ENCODE assay signal across 1 cellular context in the genomic region with DNA sequence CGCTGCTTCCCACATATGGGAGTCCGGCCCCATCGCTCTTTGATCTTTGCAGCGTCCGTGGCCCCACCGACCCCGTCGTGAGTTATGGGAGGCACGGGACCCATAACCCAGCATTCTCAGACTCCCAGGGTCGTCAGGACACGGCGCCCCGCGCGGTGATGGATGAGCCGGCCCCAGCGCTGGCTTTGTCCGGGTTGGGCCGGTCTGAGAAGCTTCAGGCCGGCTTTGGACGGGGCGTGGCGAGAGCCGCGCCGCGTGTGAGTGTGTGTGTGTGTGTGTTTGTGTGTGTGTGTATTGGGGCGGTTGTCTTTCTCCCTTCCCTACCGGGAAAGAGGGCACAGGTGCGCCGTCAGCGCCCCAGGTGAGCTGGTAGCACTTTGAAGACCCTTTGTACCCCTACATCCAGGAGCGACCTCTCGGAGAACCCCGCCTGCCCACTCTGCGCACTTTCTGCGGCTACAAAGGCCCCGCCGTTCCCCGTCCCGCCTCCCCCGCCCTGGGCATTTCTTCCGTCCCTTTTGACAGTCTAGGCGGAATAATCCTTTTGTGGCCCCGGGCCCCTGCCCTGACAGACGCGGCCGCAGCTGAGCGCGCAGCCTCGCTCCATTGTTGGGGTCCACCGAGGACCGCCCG.
A peak's percentile ranks its signal among the peaks of the same experiment; 100 is the strongest.
TF ChIP-seq lines count a peak whose summit lies in the region.

No MANE protein-coding gene starts in this region.

TF ChIP-seq in HCT116, 20 proteins besides CTCF, POLR2A, EP300 and RAD21:
- TF ChIP-seq EZH2 (IDR thresholded peaks at IDR 0.05) (no peak), EZH2phosphoT487 (IDR thresholded peaks at IDR 0.05; ENCODE audit: borderline replicate concordance) (no peak), FOSL1 (IDR thresholded peaks at IDR 0.05; ENCODE audit: low read depth) (no peak), CBX3 (IDR thresholded peaks at IDR 0.05; ENCODE audit: low read depth) (no peak), CEBPB (IDR thresholded peaks at IDR 0.05; ENCODE audit: low read depth) (no peak), POLR2AphosphoS5 (IDR thresholded peaks at IDR 0.05; ENCODE audit: low read depth, low read length) (peak; percentile 40), TCF7L2 (IDR thresholded peaks at IDR 0.05; ENCODE audit: borderline replicate concordance, extremely low read depth, insufficient read depth, insufficient read length) (peak; percentile 90)
- TF ChIP-seq, protein P1, sequence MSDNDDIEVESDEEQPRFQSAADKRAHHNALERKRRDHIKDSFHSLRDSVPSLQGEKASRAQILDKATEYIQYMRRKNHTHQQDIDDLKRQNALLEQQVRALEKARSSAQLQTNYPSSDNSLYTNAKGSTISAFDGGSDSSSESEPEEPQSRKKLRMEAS (IDR thresholded peaks at IDR 0.05): peak; percentile 15; the same call in 1 of the 2 replicates
- TF ChIP-seq, protein P2, sequence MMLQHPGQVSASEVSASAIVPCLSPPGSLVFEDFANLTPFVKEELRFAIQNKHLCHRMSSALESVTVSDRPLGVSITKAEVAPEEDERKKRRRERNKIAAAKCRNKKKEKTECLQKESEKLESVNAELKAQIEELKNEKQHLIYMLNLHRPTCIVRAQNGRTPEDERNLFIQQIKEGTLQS (IDR thresholded peaks at IDR 0.05): no peak
